1 cellular context compared by ENCODE assay signal in the genomic region with DNA sequence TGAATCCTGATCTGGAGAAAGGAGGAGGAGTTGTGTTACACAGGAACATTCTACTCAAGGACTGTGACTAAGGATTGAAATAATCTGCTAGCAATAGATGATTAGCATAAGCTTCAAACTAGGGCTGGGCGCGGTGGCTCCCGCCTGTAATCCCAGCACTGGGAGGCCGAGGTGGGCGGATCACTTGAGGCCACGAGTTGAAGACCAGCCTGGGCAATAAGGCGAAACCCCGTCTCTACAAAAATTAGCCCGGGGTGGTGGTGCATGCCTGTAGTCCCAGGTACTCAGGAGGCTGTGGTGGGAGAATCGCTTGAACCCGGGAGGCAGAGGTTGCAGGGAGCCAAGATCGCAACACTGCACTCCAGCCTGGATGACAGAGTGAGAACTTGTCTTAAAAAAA.
TF ChIP-seq lines count a peak whose summit lies in the region.

No MANE protein-coding gene starts in this region.

TF ChIP-seq in neural cell, 6 proteins besides CTCF, POLR2A, EP300 and RAD21 (continued from another document):
- TF ChIP-seq, protein P1, sequence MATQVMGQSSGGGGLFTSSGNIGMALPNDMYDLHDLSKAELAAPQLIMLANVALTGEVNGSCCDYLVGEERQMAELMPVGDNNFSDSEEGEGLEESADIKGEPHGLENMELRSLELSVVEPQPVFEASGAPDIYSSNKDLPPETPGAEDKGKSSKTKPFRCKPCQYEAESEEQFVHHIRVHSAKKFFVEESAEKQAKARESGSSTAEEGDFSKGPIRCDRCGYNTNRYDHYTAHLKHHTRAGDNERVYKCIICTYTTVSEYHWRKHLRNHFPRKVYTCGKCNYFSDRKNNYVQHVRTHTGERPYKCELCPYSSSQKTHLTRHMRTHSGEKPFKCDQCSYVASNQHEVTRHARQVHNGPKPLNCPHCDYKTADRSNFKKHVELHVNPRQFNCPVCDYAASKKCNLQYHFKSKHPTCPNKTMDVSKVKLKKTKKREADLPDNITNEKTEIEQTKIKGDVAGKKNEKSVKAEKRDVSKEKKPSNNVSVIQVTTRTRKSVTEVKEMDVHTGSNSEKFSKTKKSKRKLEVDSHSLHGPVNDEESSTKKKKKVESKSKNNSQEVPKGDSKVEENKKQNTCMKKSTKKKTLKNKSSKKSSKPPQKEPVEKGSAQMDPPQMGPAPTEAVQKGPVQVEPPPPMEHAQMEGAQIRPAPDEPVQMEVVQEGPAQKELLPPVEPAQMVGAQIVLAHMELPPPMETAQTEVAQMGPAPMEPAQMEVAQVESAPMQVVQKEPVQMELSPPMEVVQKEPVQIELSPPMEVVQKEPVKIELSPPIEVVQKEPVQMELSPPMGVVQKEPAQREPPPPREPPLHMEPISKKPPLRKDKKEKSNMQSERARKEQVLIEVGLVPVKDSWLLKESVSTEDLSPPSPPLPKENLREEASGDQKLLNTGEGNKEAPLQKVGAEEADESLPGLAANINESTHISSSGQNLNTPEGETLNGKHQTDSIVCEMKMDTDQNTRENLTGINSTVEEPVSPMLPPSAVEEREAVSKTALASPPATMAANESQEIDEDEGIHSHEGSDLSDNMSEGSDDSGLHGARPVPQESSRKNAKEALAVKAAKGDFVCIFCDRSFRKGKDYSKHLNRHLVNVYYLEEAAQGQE (IDR thresholded peaks at IDR 0.05; ENCODE audit: borderline replicate concordance), result no peak
